ENCODE assay signal across 2 cellular contexts in genomic region chr19:58578430-58578925, GRCh38.
TF ChIP-seq lines count a peak whose summit lies in the region.

No MANE protein-coding gene starts in this region.

TF ChIP-seq in HEK293, 187 proteins besides CTCF, POLR2A, EP300 and RAD21:
- TF ChIP-seq KLF10 (tag by site-specific recombination; IDR thresholded peaks at IDR 0.05) (no peak), ZSCAN16 (tag by site-specific recombination; IDR thresholded peaks at IDR 0.05) (no peak), ZNF830 (tag by site-specific recombination; IDR thresholded peaks at IDR 0.05; ENCODE audit: low read depth) (no peak), HOXD13 (CRISPR knock-in tag; IDR thresholded peaks at IDR 0.05; ENCODE audit: borderline replicate concordance) (peak; percentile 61; the same call in 1 of the 2 replicates)

TF ChIP-seq in GM12878, 131 proteins besides CTCF, POLR2A, EP300 and RAD21 (continues in another document):
- no peak for TF ChIP-seq CEBPB (IDR thresholded peaks at IDR 0.05; ENCODE audit: borderline replicate concordance in 1 of 2, low read depth in 2 of 2, low read length in 2 of 2)
- TF ChIP-seq PBX3 (IDR thresholded peaks at IDR 0.05; ENCODE audit: insufficient replicate concordance, low read depth, low read length) = no peak
- no peak for TF ChIP-seq POLR2AphosphoS2 (IDR thresholded peaks at IDR 0.05; ENCODE audit: low read depth, low read length)
- no peak for TF ChIP-seq CREB1 (IDR thresholded peaks at IDR 0.05; ENCODE audit: low read depth)
- TF ChIP-seq, protein P1, sequence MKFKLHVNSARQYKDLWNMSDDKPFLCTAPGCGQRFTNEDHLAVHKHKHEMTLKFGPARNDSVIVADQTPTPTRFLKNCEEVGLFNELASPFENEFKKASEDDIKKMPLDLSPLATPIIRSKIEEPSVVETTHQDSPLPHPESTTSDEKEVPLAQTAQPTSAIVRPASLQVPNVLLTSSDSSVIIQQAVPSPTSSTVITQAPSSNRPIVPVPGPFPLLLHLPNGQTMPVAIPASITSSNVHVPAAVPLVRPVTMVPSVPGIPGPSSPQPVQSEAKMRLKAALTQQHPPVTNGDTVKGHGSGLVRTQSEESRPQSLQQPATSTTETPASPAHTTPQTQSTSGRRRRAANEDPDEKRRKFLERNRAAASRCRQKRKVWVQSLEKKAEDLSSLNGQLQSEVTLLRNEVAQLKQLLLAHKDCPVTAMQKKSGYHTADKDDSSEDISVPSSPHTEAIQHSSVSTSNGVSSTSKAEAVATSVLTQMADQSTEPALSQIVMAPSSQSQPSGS (IDR thresholded peaks at IDR 0.05; ENCODE audit: low read length) = no peak
- TF ChIP-seq, protein P2, sequence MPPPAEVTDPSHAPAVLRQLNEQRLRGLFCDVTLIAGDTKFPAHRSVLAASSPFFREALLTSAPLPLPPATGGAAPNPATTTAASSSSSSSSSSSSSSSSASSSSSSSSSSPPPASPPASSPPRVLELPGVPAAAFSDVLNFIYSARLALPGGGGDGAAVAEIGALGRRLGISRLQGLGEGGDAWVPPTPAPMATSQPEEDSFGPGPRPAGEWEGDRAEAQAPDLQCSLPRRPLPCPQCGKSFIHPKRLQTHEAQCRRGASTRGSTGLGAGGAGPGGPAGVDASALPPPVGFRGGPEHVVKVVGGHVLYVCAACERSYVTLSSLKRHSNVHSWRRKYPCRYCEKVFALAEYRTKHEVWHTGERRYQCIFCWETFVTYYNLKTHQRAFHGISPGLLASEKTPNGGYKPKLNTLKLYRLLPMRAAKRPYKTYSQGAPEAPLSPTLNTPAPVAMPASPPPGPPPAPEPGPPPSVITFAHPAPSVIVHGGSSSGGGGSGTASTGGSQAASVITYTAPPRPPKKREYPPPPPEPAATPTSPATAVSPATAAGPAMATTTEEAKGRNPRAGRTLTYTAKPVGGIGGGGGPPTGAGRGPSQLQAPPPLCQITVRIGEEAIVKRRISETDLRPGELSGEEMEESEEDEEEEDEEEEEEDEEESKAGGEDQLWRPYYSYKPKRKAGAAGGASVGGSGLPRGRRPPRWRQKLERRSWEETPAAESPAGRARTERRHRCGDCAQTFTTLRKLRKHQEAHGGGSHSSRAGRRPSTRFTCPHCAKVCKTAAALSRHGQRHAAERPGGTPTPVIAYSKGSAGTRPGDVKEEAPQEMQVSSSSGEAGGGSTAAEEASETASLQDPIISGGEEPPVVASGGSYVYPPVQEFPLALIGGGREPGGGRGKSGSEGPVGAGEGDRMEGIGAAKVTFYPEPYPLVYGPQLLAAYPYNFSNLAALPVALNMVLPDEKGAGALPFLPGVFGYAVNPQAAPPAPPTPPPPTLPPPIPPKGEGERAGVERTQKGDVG (CRISPR knock-in tag; IDR thresholded peaks at IDR 0.05) = no peak
- TF ChIP-seq CHD2 (IDR thresholded peaks at IDR 0.05; ENCODE audit: borderline replicate concordance, low read depth, low read length) = no peak
- TF ChIP-seq SPI1 (IDR thresholded peaks at IDR 0.05; ENCODE audit: borderline replicate concordance, insufficient read depth, low read depth, low read length) = no peak
- no peak for TF ChIP-seq TCF7 (IDR thresholded peaks at IDR 0.05; ENCODE audit: borderline replicate concordance)
- TF ChIP-seq, protein P3, sequence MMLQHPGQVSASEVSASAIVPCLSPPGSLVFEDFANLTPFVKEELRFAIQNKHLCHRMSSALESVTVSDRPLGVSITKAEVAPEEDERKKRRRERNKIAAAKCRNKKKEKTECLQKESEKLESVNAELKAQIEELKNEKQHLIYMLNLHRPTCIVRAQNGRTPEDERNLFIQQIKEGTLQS (IDR thresholded peaks at IDR 0.05; ENCODE audit: borderline replicate concordance, extremely low read depth, low read depth, low read length) = no peak
- TF ChIP-seq CBX5 (IDR thresholded peaks at IDR 0.05; ENCODE audit: low read depth) = no peak
- TF ChIP-seq, protein P4, sequence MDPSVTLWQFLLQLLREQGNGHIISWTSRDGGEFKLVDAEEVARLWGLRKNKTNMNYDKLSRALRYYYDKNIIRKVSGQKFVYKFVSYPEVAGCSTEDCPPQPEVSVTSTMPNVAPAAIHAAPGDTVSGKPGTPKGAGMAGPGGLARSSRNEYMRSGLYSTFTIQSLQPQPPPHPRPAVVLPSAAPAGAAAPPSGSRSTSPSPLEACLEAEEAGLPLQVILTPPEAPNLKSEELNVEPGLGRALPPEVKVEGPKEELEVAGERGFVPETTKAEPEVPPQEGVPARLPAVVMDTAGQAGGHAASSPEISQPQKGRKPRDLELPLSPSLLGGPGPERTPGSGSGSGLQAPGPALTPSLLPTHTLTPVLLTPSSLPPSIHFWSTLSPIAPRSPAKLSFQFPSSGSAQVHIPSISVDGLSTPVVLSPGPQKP (IDR thresholded peaks at IDR 0.05; ENCODE audit: low read depth, low read length) = no peak
- TF ChIP-seq, protein P5, sequence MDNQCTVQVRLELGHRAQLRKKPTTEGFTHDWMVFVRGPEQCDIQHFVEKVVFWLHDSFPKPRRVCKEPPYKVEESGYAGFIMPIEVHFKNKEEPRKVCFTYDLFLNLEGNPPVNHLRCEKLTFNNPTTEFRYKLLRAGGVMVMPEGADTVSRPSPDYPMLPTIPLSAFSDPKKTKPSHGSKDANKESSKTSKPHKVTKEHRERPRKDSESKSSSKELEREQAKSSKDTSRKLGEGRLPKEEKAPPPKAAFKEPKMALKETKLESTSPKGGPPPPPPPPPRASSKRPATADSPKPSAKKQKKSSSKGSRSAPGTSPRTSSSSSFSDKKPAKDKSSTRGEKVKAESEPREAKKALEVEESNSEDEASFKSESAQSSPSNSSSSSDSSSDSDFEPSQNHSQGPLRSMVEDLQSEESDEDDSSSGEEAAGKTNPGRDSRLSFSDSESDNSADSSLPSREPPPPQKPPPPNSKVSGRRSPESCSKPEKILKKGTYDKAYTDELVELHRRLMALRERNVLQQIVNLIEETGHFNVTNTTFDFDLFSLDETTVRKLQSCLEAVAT (IDR thresholded peaks at IDR 0.05) = peak; percentile 50; the same call in 1 of the 2 replicates
- TF ChIP-seq YY1 (IDR thresholded peaks at IDR 0.05; ENCODE audit: low read depth, low read length) = no peak
- TF ChIP-seq RUNX3 (IDR thresholded peaks at IDR 0.05; ENCODE audit: low read length) = peak; percentile 52; the same call in 1 of the 2 replicates
- no peak for TF ChIP-seq EED (IDR thresholded peaks at IDR 0.05; ENCODE audit: low read depth)
- TF ChIP-seq NR2C1 (IDR thresholded peaks at IDR 0.05) = no peak
- no peak for TF ChIP-seq SREBF2 (IDR thresholded peaks at IDR 0.05; ENCODE audit: low read length)
- no peak for TF ChIP-seq PRDM15 (CRISPR knock-in tag; IDR thresholded peaks at IDR 0.05)
- TF ChIP-seq JUNB (IDR thresholded peaks at IDR 0.05) = no peak
- TF ChIP-seq CHD4 (IDR thresholded peaks at IDR 0.05) = no peak
- TF ChIP-seq MAX (IDR thresholded peaks at IDR 0.05; ENCODE audit: low read depth, low read length) = no peak
- TF ChIP-seq HSF1 (IDR thresholded peaks at IDR 0.05; ENCODE audit: low read depth, low read length) = no peak
- TF ChIP-seq ZNF207 (IDR thresholded peaks at IDR 0.05; ENCODE audit: borderline replicate concordance) = no peak
- no peak for TF ChIP-seq ZNF217 (IDR thresholded peaks at IDR 0.05)
- TF ChIP-seq, protein P6, sequence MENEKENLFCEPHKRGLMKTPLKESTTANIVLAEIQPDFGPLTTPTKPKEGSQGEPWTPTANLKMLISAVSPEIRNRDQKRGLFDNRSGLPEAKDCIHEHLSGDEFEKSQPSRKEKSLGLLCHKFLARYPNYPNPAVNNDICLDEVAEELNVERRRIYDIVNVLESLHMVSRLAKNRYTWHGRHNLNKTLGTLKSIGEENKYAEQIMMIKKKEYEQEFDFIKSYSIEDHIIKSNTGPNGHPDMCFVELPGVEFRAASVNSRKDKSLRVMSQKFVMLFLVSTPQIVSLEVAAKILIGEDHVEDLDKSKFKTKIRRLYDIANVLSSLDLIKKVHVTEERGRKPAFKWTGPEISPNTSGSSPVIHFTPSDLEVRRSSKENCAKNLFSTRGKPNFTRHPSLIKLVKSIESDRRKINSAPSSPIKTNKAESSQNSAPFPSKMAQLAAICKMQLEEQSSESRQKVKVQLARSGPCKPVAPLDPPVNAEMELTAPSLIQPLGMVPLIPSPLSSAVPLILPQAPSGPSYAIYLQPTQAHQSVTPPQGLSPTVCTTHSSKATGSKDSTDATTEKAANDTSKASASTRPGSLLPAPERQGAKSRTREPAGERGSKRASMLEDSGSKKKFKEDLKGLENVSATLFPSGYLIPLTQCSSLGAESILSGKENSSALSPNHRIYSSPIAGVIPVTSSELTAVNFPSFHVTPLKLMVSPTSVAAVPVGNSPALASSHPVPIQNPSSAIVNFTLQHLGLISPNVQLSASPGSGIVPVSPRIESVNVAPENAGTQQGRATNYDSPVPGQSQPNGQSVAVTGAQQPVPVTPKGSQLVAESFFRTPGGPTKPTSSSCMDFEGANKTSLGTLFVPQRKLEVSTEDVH (IDR thresholded peaks at IDR 0.05; ENCODE audit: low read depth, partially characterized antibody) = no peak
- peak; percentile 48; the same call in 1 of the 2 replicates for TF ChIP-seq MTA2 (IDR thresholded peaks at IDR 0.05; ENCODE audit: low read depth)
- TF ChIP-seq ZNF24 (IDR thresholded peaks at IDR 0.05) = peak; percentile 81
- peak; percentile 55; the same call in 1 of the 2 replicates for TF ChIP-seq NBN (IDR thresholded peaks at IDR 0.05)
- TF ChIP-seq ZZZ3 (IDR thresholded peaks at IDR 0.05; ENCODE audit: control insufficient read depth, insufficient read length, low read depth) = no peak
- no peak for TF ChIP-seq POU2F2 (IDR thresholded peaks at IDR 0.05; ENCODE audit: borderline replicate concordance, low read depth, low read length)
- TF ChIP-seq, protein P7, sequence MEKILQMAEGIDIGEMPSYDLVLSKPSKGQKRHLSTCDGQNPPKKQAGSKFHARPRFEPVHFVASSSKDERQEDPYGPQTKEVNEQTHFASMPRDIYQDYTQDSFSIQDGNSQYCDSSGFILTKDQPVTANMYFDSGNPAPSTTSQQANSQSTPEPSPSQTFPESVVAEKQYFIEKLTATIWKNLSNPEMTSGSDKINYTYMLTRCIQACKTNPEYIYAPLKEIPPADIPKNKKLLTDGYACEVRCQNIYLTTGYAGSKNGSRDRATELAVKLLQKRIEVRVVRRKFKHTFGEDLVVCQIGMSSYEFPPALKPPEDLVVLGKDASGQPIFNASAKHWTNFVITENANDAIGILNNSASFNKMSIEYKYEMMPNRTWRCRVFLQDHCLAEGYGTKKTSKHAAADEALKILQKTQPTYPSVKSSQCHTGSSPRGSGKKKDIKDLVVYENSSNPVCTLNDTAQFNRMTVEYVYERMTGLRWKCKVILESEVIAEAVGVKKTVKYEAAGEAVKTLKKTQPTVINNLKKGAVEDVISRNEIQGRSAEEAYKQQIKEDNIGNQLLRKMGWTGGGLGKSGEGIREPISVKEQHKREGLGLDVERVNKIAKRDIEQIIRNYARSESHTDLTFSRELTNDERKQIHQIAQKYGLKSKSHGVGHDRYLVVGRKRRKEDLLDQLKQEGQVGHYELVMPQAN (conservative IDR thresholded peaks at IDR 0.05) = no peak
- no peak for TF ChIP-seq GATAD2B (conservative IDR thresholded peaks at IDR 0.05; ENCODE audit: low read depth)
- no peak for TF ChIP-seq NFIC (IDR thresholded peaks at IDR 0.05; ENCODE audit: low read depth, low read length)
- peak; percentile 18 for TF ChIP-seq SP1 (IDR thresholded peaks at IDR 0.05; ENCODE audit: low read depth, low read length)
